Comparison of ENCODE assay signal across 1 cellular context in the genomic region with DNA sequence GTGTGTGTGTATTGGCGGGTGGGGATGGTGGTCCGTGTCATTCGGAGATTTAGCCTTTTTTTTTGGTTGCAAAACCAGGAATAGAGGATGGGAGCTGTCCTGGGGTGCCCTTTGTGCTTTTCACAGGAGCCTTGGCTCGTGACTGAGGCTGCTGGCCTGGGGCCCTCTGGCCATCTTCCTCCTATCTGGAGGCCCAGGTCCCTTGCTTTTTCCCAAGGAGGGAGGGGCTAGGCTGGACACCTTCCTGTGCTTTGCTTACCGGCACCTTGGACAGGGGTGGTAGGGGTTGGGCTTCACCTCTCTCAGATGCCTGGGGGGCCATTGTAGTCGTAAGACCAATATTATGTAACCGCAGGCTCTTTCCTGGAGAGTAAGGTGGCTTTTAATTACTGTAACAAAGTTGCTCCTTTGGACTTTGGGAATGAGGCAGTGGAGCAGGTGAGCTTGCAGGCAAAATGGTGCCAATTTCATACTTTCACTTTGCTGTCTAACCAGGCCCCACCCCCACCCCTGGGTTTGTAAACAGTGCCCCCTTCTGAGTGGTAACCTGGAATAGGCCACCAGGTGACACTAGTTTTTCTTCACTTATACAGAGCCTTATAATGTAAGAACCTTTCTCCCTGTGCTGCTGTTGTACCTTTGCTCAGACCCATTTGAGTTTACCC.
A peak's percentile ranks its signal among the peaks of the same experiment; 100 is the strongest.
TF ChIP-seq lines count a peak whose summit lies in the region.

No MANE protein-coding gene starts in this region.

TF ChIP-seq in HepG2, 621 proteins besides CTCF, POLR2A, EP300 and RAD21 (continued from another document):
- TF ChIP-seq, protein P1, sequence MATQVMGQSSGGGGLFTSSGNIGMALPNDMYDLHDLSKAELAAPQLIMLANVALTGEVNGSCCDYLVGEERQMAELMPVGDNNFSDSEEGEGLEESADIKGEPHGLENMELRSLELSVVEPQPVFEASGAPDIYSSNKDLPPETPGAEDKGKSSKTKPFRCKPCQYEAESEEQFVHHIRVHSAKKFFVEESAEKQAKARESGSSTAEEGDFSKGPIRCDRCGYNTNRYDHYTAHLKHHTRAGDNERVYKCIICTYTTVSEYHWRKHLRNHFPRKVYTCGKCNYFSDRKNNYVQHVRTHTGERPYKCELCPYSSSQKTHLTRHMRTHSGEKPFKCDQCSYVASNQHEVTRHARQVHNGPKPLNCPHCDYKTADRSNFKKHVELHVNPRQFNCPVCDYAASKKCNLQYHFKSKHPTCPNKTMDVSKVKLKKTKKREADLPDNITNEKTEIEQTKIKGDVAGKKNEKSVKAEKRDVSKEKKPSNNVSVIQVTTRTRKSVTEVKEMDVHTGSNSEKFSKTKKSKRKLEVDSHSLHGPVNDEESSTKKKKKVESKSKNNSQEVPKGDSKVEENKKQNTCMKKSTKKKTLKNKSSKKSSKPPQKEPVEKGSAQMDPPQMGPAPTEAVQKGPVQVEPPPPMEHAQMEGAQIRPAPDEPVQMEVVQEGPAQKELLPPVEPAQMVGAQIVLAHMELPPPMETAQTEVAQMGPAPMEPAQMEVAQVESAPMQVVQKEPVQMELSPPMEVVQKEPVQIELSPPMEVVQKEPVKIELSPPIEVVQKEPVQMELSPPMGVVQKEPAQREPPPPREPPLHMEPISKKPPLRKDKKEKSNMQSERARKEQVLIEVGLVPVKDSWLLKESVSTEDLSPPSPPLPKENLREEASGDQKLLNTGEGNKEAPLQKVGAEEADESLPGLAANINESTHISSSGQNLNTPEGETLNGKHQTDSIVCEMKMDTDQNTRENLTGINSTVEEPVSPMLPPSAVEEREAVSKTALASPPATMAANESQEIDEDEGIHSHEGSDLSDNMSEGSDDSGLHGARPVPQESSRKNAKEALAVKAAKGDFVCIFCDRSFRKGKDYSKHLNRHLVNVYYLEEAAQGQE (IDR thresholded peaks at IDR 0.05; ENCODE audit: borderline replicate concordance in 1 of 2, low read depth in 1 of 2, low read length in 2 of 2), result peak; percentile 62 to 92
- TF ChIP-seq, protein P2, sequence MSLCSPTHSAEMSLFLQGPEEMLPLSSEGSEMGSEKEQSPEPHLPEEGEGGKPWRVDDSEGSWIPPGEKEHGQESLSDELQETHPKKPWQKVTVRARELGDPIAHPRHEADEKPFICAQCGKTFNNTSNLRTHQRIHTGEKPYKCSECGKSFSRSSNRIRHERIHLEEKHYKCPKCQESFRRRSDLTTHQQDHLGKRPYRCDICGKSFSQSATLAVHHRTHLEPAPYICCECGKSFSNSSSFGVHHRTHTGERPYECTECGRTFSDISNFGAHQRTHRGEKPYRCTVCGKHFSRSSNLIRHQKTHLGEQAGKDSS (CRISPR knock-in tag; IDR thresholded peaks at IDR 0.05; ENCODE audit: borderline replicate concordance, low read depth), result 0 out of 2 replicates have a peak, but pooled peaks have one; percentile 40
